Comparison of ENCODE assay signal across 8 cellular contexts in the genomic region with DNA sequence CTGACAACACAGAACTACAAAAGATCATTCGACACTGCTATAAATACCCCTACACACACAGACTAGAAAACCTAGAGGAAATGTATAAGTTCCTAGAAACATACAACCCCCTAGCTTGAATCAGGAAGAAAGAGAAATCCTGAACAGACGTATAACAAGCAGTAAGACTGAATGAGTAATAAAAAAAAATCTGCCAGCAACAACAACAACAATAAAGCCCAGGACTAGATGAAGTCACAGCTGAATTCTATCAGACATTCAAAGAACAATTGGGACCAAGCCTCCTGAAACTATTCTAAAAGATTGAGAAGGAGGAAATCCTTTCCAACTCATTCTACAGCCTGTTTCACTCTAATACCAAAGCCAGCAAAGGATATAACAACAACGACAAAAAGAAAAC.
"Had no signal": no experiment of that assay in that cellular context is flagged by ENCODE, and none has a peak within 500 bp of the region (broad histone marks: within the 10 kb centered on the region; RNA-seq: fewer than 3 reads in every experiment).

No MANE protein-coding gene starts in this region.

- H3K4me3 ChIP-seq: HAP-1 had no signal

- H3K27ac ChIP-seq: HL-60 had no signal

- H3K9me3 ChIP-seq: HAP-1 had no signal

- H3K36me3 Mint-ChIP-seq: IgD-negative memory B cell had no signal

- H3K4me3 Mint-ChIP-seq: HFFc6, IgD-negative memory B cell had no signal

- H3K36me3 ChIP-seq: HAP-1 had no signal

- H3K4me1 Mint-ChIP-seq: IgD-negative memory B cell had no signal

- H3K27ac Mint-ChIP-seq: HFFc6, IgD-negative memory B cell had no signal

- H3K4me1 ChIP-seq: HAP-1 had no signal

- FAIRE-seq: HepG2 had no signal

- ATAC-seq: HCT116, HepG2 had no signal

- H3K9me3 Mint-ChIP-seq: HFFc6 had no signal

- DNase-seq: GOT3, H7, HFFc6 had no signal
